24 cellular contexts compared by ENCODE assay signal in the genomic region with DNA sequence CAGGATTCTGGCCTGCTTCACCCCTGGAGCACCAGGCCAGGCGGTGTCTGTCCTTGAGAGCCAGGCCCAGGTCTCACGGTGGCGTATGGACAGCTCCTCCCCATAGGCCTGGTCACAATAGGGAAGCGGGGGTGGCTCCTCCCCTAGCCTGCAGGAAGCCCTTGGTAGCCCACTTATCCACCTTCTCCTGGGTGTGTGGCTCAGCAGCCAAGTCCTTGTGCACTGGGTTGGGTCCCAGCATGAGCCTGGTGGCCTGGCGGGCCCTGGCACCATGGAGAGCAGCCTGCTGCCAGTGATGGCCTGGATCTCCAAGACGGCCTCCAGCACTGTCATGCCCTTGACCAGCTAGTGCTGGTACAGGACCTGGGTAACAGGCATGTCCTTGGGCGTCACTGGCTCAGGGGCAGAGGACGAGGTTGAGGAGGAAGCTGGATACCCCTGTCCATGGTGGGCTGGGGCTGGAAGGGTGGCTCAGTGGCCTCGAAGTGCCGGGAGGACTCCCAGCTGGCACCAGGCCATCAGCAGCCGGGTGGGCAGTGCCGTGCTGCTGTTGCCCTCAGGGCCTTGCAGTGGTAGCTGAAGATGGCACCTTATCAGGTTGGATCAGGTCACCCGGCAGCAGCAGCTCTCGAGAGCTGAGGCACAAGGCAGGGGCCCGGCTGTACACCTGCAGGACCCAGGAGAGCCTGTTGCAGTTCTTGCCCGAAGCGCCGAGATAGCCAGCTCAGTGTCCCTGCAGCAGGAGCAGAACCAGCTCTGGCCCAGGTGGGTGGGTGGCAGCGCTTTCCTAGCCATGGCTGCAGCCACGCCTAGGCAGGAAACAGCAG. TPM values are rescaled to one million over a fixed set of nuclear protein-coding genes. Genes with fewer than 3 reads are reported as not detected.
DNase-seq lines count a peak whose midpoint lies in the region; ATAC-seq, FAIRE-seq and TF ChIP-seq lines count a peak whose summit lies in the region.
"Had no signal": no experiment of that assay in that cellular context is flagged by ENCODE, and none has a peak within 500 bp of the region (broad histone marks: within the 10 kb centered on the region; RNA-seq: fewer than 3 reads in every experiment).

No MANE protein-coding gene starts in this region.

- intact Hi-C loops in HepG2 (cut with micrococcal nuclease; ENCODE audit: unreplicated experiment) (no loop called here), right lobe of liver (cut with DNase I) (no loop called here)

- DNase-seq in HepG2 (ENCODE audit: low spot score), result no peak
- DNase-seq in right lobe of liver, result no peak
- DNase-seq in SK-N-MC (ENCODE audit: low read depth, low spot score), result no peak
- no peak for DNase-seq in endothelial cell (ENCODE audit: low spot score)
- DNase-seq in Peyer's patch, result no peak
- DNase-seq: activated CD4-positive, alpha-beta memory T cell treated with anti-CD3 and anti-CD28 coated beads for 36 hours; activated T-cell treated with anti-CD3 and anti-CD28 coated beads, Interleukin-2, amount 50 U/mL, for 4 hours; CD8-positive, alpha-beta T cell; DND-41; effector memory CD8-positive, alpha-beta T cell; natural killer cell; NCI-H1417 treated with DMSO at 0.1 percent for 48 hours; NCI-H2171; NCI-H748 treated with DMSO at 0.1 percent for 48 hours; SIG-M5 had no signal

- no peak overlapping the region for H3K4me3 Mint-ChIP-seq in endothelial cell (ENCODE audit: unreplicated experiment)
- H3K4me3 Mint-ChIP-seq: activated CD4-positive, alpha-beta memory T cell treated with anti-CD3 and anti-CD28 coated beads for 36 hours; activated naive CD4-positive, alpha-beta T cell treated with anti-CD3 and anti-CD28 coated beads, Interleukin-2, amount 50 U/mL, for 24 hours; activated T-cell treated with anti-CD3 and anti-CD28 coated beads, Interleukin-2, amount 50 U/mL, for 4 hours; CD8-positive, alpha-beta T cell; effector memory CD8-positive, alpha-beta T cell; natural killer cell; stimulated activated memory B cell treated with anti-CD40 and anti-IgM and Interleukin-4, amounts not matched to agents 10 μg/mL and 1 μg/mL and 100 μg/mL, for 72 hours; T-helper 1 cell treated with Interleukin-12 subunit alpha and Interleukin-12 subunit beta and Interleukin-4 antibody, amounts not matched to agents 30 μg/mL and 1 μg/mL, for 36 hours had no signal

- in situ Hi-C loops in HepG2 (cut with HindIII; ENCODE audit: extremely low pct_ligation_motif_present, low pct_unique_long_range_greater_than_20kb), result loop anchor here (25.0 kb wide), 1 partner anchor 436 kb away; a partner anchor contains a TSS

- H3K27ac ChIP-seq in HepG2 (ENCODE audit: extremely low read length, insufficient read depth, low read length) (no peak overlapping the region), right lobe of liver (no peak overlapping the region), SK-N-MC (0 out of 2 replicates have a peak overlapping the region, but pooled peaks have one; percentile 31), Peyer's patch (no peak overlapping the region)

- H3K27me3 Mint-ChIP-seq in endothelial cell (ENCODE audit: unreplicated experiment), result no peaks in the 10 kb centered on the region
- H3K27me3 Mint-ChIP-seq: activated CD4-positive, alpha-beta memory T cell treated with anti-CD3 and anti-CD28 coated beads for 36 hours; activated naive CD4-positive, alpha-beta T cell treated with anti-CD3 and anti-CD28 coated beads, Interleukin-2, amount 50 U/mL, for 24 hours; effector memory CD8-positive, alpha-beta T cell; stimulated activated memory B cell treated with anti-CD40 and anti-IgM and Interleukin-4, amounts not matched to agents 10 μg/mL and 1 μg/mL and 100 μg/mL, for 72 hours had no signal

- no peak for ATAC-seq in HepG2
- no peak for ATAC-seq in right lobe of liver
- no peak for ATAC-seq in HG02840 (IDR thresholded peaks at IDR 0.05; ENCODE audit: low FRiP score, unreplicated experiment)
- ATAC-seq: activated T-cell treated with anti-CD3 and anti-CD28 coated beads, Interleukin-2, amount 50 U/mL, for 4 hours; CD8-positive, alpha-beta T cell; effector memory CD8-positive, alpha-beta T cell; natural killer cell; stimulated activated memory B cell treated with anti-CD40 and anti-IgM and Interleukin-4, amounts not matched to agents 10 μg/mL and 1 μg/mL and 100 μg/mL, for 72 hours had no signal

- H3K4me3 ChIP-seq in HepG2 (replicated peaks in 1 of 3; ENCODE audit: insufficient read depth in 1 of 3, low read depth in 2 of 3, low read length in 3 of 3), result no peak overlapping the region
- H3K4me3 ChIP-seq in right lobe of liver, result no peak overlapping the region
- H3K4me3 ChIP-seq in SK-N-MC, result no peak overlapping the region
- no peak overlapping the region for H3K4me3 ChIP-seq in Peyer's patch

- WGBS in HepG2 (ENCODE audit: low lambda C conversion rate), result 100% methylated on average over 3 of the region's 20 CpGs
- no CpG with 5 or more reads among the region's 20 CpGs for WGBS in right lobe of liver (ENCODE audit: insufficient coverage, low coverage, low lambda C conversion rate, missing lambda C conversion rate)

- peaks cover 49% of the 10 kb centered on the region for H4K20me1 ChIP-seq in HepG2 (ENCODE audit: insufficient read depth, low read length)

- H3K36me3 ChIP-seq in HepG2 (replicated peaks in 1 of 2; ENCODE audit: control insufficient read depth in 1 of 2, insufficient read depth in 2 of 2, low read length in 2 of 2) (peaks cover 26 to 47% of the 10 kb centered on the region in 2 experiments), right lobe of liver (peaks cover 0 to 21% (median 5%) of the 10 kb centered on the region in 4 donors), SK-N-MC (ENCODE audit: insufficient read depth, low read length) (peaks cover 60% of the 10 kb centered on the region), Peyer's patch (peaks cover 0 to 29% (median 0%) of the 10 kb centered on the region in 3 donors)

- H3K9ac ChIP-seq in HepG2 (ENCODE audit: insufficient read depth, low read depth, low read length) (no peak overlapping the region), SK-N-MC (ENCODE audit: insufficient read length) (no peak overlapping the region)

- no peak overlapping the region for H2AFZ ChIP-seq in HepG2 (ENCODE audit: low read length)

- peaks cover 14% of the 10 kb centered on the region for H3K36me3 Mint-ChIP-seq in endothelial cell (ENCODE audit: low read depth, unreplicated experiment)
- H3K36me3 Mint-ChIP-seq: natural killer cell had no signal

- CTCF ChIA-PET in HepG2 (lab: Yijun Ruan, JAX; ENCODE audit: low intra/inter-chr PET ratio, low total read pairs), result no interaction called here

- H3K27me3 ChIP-seq in HepG2 (ENCODE audit: control insufficient read depth in 1 of 2, insufficient read depth in 2 of 2, low read length in 2 of 2), result no peaks in the 10 kb centered on the region
- H3K27me3 ChIP-seq in right lobe of liver, result no peaks in the 10 kb centered on the region
- H3K27me3 ChIP-seq in Peyer's patch, result no peaks in the 10 kb centered on the region

- H3K27ac Mint-ChIP-seq in endothelial cell (ENCODE audit: unreplicated experiment), result no peak overlapping the region
- H3K27ac Mint-ChIP-seq: activated CD4-positive, alpha-beta memory T cell treated with anti-CD3 and anti-CD28 coated beads for 36 hours; activated naive CD4-positive, alpha-beta T cell treated with anti-CD3 and anti-CD28 coated beads, Interleukin-2, amount 50 U/mL, for 24 hours; CD8-positive, alpha-beta T cell; natural killer cell; stimulated activated memory B cell treated with anti-CD40 and anti-IgM and Interleukin-4, amounts not matched to agents 10 μg/mL and 1 μg/mL and 100 μg/mL, for 72 hours; T-helper 1 cell treated with Interleukin-12 subunit alpha and Interleukin-12 subunit beta and Interleukin-4 antibody, amounts not matched to agents 30 μg/mL and 1 μg/mL, for 36 hours had no signal

- POLR2A ChIA-PET in HepG2 (lab: Yijun Ruan, JAX), result no interaction called here

- TF ChIP-seq EP300 in HepG2 (IDR thresholded peaks at IDR 0.05; ENCODE audit: low read depth in 2 of 2, low read length in 2 of 2) (no peak), HepG2 (CRISPR knock-in tag; IDR thresholded peaks at IDR 0.05; ENCODE audit: borderline replicate concordance) (no peak)

- H3K9me3 ChIP-seq in HepG2 (ENCODE audit: low read length), result no peaks in the 10 kb centered on the region
- no peaks in the 10 kb centered on the region for H3K9me3 ChIP-seq in right lobe of liver
- no peaks in the 10 kb centered on the region for H3K9me3 ChIP-seq in SK-N-MC (ENCODE audit: low read depth, low read length)
- no peaks in the 10 kb centered on the region for H3K9me3 ChIP-seq in Peyer's patch

- peaks cover 5% of the 10 kb centered on the region for H3K4me1 Mint-ChIP-seq in endothelial cell (ENCODE audit: unreplicated experiment)

- H3K4me1 ChIP-seq in HepG2 (ENCODE audit: insufficient read depth, low read length), result peaks cover 33% of the 10 kb centered on the region
- peaks cover 0 to 7% (median 0%) of the 10 kb centered on the region in 4 donors for H3K4me1 ChIP-seq in right lobe of liver
- H3K4me1 ChIP-seq in Peyer's patch, result peaks cover 0 to 16% (median 3%) of the 10 kb centered on the region in 4 donors

- H3K79me2 ChIP-seq in HepG2 (ENCODE audit: insufficient read depth, low read length), result peaks cover 28% of the 10 kb centered on the region

- no peak for TF ChIP-seq CTCF in HepG2 (CRISPR knock-in tag; IDR thresholded peaks at IDR 0.05)
- TF ChIP-seq CTCF in right lobe of liver (IDR thresholded peaks at IDR 0.05), result no peak
- no peak for TF ChIP-seq CTCF in endothelial cell (IDR thresholded peaks at IDR 0.05; ENCODE audit: unreplicated experiment)
- TF ChIP-seq CTCF in Peyer's patch (IDR thresholded peaks at IDR 0.05), result no peak

- TF ChIP-seq RAD21 in HepG2 (CRISPR knock-in tag; IDR thresholded peaks at IDR 0.05), result no peak

- H3K4me2 ChIP-seq in HepG2 (ENCODE audit: low read depth, low read length), result no peak overlapping the region

- no TSS peak for BruUV-seq in HepG2 (replicated peaks; lab: Mats Ljungman, UMichigan)

- no peak for FAIRE-seq in HepG2 (lab: Jason Lieb, UNC)
- FAIRE-seq: GM18507 had no signal

- peak in 1 of 2 experiments; percentile 13; a peak in 1 of 4 replicates for TF ChIP-seq POLR2A in HepG2 (IDR thresholded peaks at IDR 0.05; ENCODE audit: insufficient read depth in 1 of 2, low read depth in 2 of 2, low read length in 2 of 2)
- TF ChIP-seq POLR2A in right lobe of liver (IDR thresholded peaks at IDR 0.05), result no peak
- no peak for TF ChIP-seq POLR2A in Peyer's patch (IDR thresholded peaks at IDR 0.05)

- no peaks in the 10 kb centered on the region for H3K9me3 Mint-ChIP-seq in endothelial cell (ENCODE audit: unreplicated experiment)
- H3K9me3 Mint-ChIP-seq: activated CD4-positive, alpha-beta memory T cell treated with anti-CD3 and anti-CD28 coated beads for 36 hours; activated naive CD4-positive, alpha-beta T cell treated with anti-CD3 and anti-CD28 coated beads, Interleukin-2, amount 50 U/mL, for 24 hours; activated T-cell treated with anti-CD3 and anti-CD28 coated beads, Interleukin-2, amount 50 U/mL, for 4 hours; CD8-positive, alpha-beta T cell; effector memory CD8-positive, alpha-beta T cell; natural killer cell; stimulated activated memory B cell treated with anti-CD40 and anti-IgM and Interleukin-4, amounts not matched to agents 10 μg/mL and 1 μg/mL and 100 μg/mL, for 72 hours; T-helper 1 cell treated with Interleukin-12 subunit alpha and Interleukin-12 subunit beta and Interleukin-4 antibody, amounts not matched to agents 30 μg/mL and 1 μg/mL, for 36 hours had no signal

RNA-seq across cellular contexts. Expression of a gene that starts 8.1 kb away (rescaled TPM):
- not detected in 2 replicates for total RNA-seq in HepG2 (2016; rRNA removed; fragmentation: Illumina TruSeq; extraction: Trizol)
- total RNA-seq in HepG2 (2016; cell fraction: cytosol; rRNA removed; fragmentation: Illumina TruSeq; extraction: Trizol; ENCODE audit: low read depth), result not detected in 2 replicates
- not detected in 2 replicates for total RNA-seq in HepG2 (2016; cell fraction: insoluble cytoplasmic fraction; rRNA removed; fragmentation: Illumina TruSeq; extraction: Trizol)
- not detected in 2 replicates for total RNA-seq in HepG2 (2016; cell fraction: membrane; rRNA removed; fragmentation: Illumina TruSeq; extraction: Trizol)
- total RNA-seq in HepG2 (2016; cell fraction: nucleus; rRNA removed; fragmentation: Illumina TruSeq; extraction: Trizol), result not detected in 2 replicates
- 0.08 TPM in 1 of 2 replicates, not detected in the other for polyA plus RNA-seq in HepG2 (2011; rRNA removed)
- not detected in 2 replicates for polyA plus RNA-seq in HepG2 (2011; cell fraction: cytosol; rRNA removed)
- 0.11 TPM in 1 of 2 replicates, not detected in the other for polyA plus RNA-seq in HepG2 (2011; cell fraction: nucleus; rRNA removed)
- polyA plus RNA-seq in HepG2 (2012), result not detected in 2 replicates
- not detected in 2 replicates for polyA plus RNA-seq in HepG2 (2016; cell fraction: cytosol; fragmentation: Illumina TruSeq; extraction: Trizol; ENCODE audit: low read depth)
- polyA plus RNA-seq in HepG2 (2016; cell fraction: insoluble cytoplasmic fraction; fragmentation: Illumina TruSeq; extraction: Trizol; ENCODE audit: low read depth), result not detected in 2 replicates
- not detected in 2 replicates for polyA plus RNA-seq in HepG2 (2016; cell fraction: membrane; fragmentation: Illumina TruSeq; extraction: Trizol; ENCODE audit: low read depth)
- not detected in 2 replicates for polyA plus RNA-seq in HepG2 (2016; cell fraction: nucleus; fragmentation: Illumina TruSeq; extraction: Trizol; ENCODE audit: insufficient read depth, low read depth)
- polyA minus RNA-seq in HepG2 (2011; rRNA and poly(A)+ RNA removed; ENCODE audit: low replicate concordance), result not detected in 2 replicates
- not detected in 2 replicates for polyA minus RNA-seq in HepG2 (2011; cell fraction: cytosol; rRNA and poly(A)+ RNA removed)
- not detected in 2 replicates for polyA minus RNA-seq in HepG2 (2011; cell fraction: nucleus; rRNA and poly(A)+ RNA removed)
- under 1 TPM in 1 of 6 experiments, not detected in 5; 0.37 TPM for total RNA-seq in right lobe of liver
- total RNA-seq in endothelial cell (ENCODE audit: unreplicated experiment), result not detected
- total RNA-seq in Peyer's patch, result not detected
- total RNA-seq: activated CD4-positive, alpha-beta memory T cell treated with anti-CD3 and anti-CD28 coated beads for 36 hours; activated T-cell treated with anti-CD3 and anti-CD28 coated beads, Interleukin-2, amount 50 U/mL, for 4 hours; CD8-positive, alpha-beta T cell; glomerular endothelial cell; HT-29; natural killer cell; OCI-LY7 had no signal
- polyA plus RNA-seq: thymus had no signal

RNA-seq across cellular contexts. Expression of a gene that starts 25.3 kb away (rescaled TPM):
- total RNA-seq in HepG2 (2016; rRNA removed; fragmentation: Illumina TruSeq; extraction: Trizol), result not detected in 2 replicates
- not detected in 2 replicates for total RNA-seq in HepG2 (2016; cell fraction: cytosol; rRNA removed; fragmentation: Illumina TruSeq; extraction: Trizol; ENCODE audit: low read depth)
- not detected in 2 replicates for total RNA-seq in HepG2 (2016; cell fraction: insoluble cytoplasmic fraction; rRNA removed; fragmentation: Illumina TruSeq; extraction: Trizol)
- total RNA-seq in HepG2 (2016; cell fraction: membrane; rRNA removed; fragmentation: Illumina TruSeq; extraction: Trizol), result not detected in 2 replicates
- total RNA-seq in HepG2 (2016; cell fraction: nucleus; rRNA removed; fragmentation: Illumina TruSeq; extraction: Trizol), result not detected in 2 replicates
- polyA plus RNA-seq in HepG2 (2011; rRNA removed), result not detected in 2 replicates
- not detected in 2 replicates for polyA plus RNA-seq in HepG2 (2011; cell fraction: cytosol; rRNA removed)
- not detected in 2 replicates for polyA plus RNA-seq in HepG2 (2011; cell fraction: nucleus; rRNA removed)
- polyA plus RNA-seq in HepG2 (2012), result not detected in 2 replicates
- not detected in 2 replicates for polyA plus RNA-seq in HepG2 (2016; cell fraction: cytosol; fragmentation: Illumina TruSeq; extraction: Trizol; ENCODE audit: low read depth)
- not detected in 2 replicates for polyA plus RNA-seq in HepG2 (2016; cell fraction: insoluble cytoplasmic fraction; fragmentation: Illumina TruSeq; extraction: Trizol; ENCODE audit: low read depth)
- polyA plus RNA-seq in HepG2 (2016; cell fraction: membrane; fragmentation: Illumina TruSeq; extraction: Trizol; ENCODE audit: low read depth), result not detected in 2 replicates
- polyA plus RNA-seq in HepG2 (2016; cell fraction: nucleus; fragmentation: Illumina TruSeq; extraction: Trizol; ENCODE audit: insufficient read depth, low read depth), result not detected in 2 replicates
- polyA minus RNA-seq in HepG2 (2011; rRNA and poly(A)+ RNA removed; ENCODE audit: low replicate concordance), result 0.72 TPM in 1 of 2 replicates, not detected in the other
- not detected in 2 replicates for polyA minus RNA-seq in HepG2 (2011; cell fraction: cytosol; rRNA and poly(A)+ RNA removed)
- not detected in 2 replicates for polyA minus RNA-seq in HepG2 (2011; cell fraction: nucleus; rRNA and poly(A)+ RNA removed)
- total RNA-seq in right lobe of liver, result not detected
- total RNA-seq in endothelial cell (ENCODE audit: unreplicated experiment), result 2.7 TPM
- 10 to 100 TPM; 24.5 to 60.2 (median 47.3) TPM for total RNA-seq in Peyer's patch
- total RNA-seq: CD8-positive, alpha-beta T cell; glomerular endothelial cell; natural killer cell had no signal

RNA-seq across cellular contexts. Expression of a gene that starts 28.1 kb away (rescaled TPM):
- total RNA-seq in HepG2 (2016; rRNA removed; fragmentation: Illumina TruSeq; extraction: Trizol), result not detected in 2 replicates
- total RNA-seq in HepG2 (2016; cell fraction: cytosol; rRNA removed; fragmentation: Illumina TruSeq; extraction: Trizol; ENCODE audit: low read depth), result not detected in 2 replicates
- not detected in 2 replicates for total RNA-seq in HepG2 (2016; cell fraction: insoluble cytoplasmic fraction; rRNA removed; fragmentation: Illumina TruSeq; extraction: Trizol)
- total RNA-seq in HepG2 (2016; cell fraction: membrane; rRNA removed; fragmentation: Illumina TruSeq; extraction: Trizol), result not detected in 2 replicates
- total RNA-seq in HepG2 (2016; cell fraction: nucleus; rRNA removed; fragmentation: Illumina TruSeq; extraction: Trizol), result not detected in 2 replicates
- polyA plus RNA-seq in HepG2 (2011; rRNA removed), result not detected in 2 replicates
- not detected in 2 replicates for polyA plus RNA-seq in HepG2 (2011; cell fraction: cytosol; rRNA removed)
- polyA plus RNA-seq in HepG2 (2011; cell fraction: nucleus; rRNA removed), result not detected in 2 replicates
- not detected in 2 replicates for polyA plus RNA-seq in HepG2 (2012)
- not detected in 2 replicates for polyA plus RNA-seq in HepG2 (2016; cell fraction: cytosol; fragmentation: Illumina TruSeq; extraction: Trizol; ENCODE audit: low read depth)
- polyA plus RNA-seq in HepG2 (2016; cell fraction: insoluble cytoplasmic fraction; fragmentation: Illumina TruSeq; extraction: Trizol; ENCODE audit: low read depth), result not detected in 2 replicates
- polyA plus RNA-seq in HepG2 (2016; cell fraction: membrane; fragmentation: Illumina TruSeq; extraction: Trizol; ENCODE audit: low read depth), result not detected in 2 replicates
- polyA plus RNA-seq in HepG2 (2016; cell fraction: nucleus; fragmentation: Illumina TruSeq; extraction: Trizol; ENCODE audit: insufficient read depth, low read depth), result not detected in 2 replicates
- 0.16 TPM in 1 of 2 replicates, not detected in the other for polyA minus RNA-seq in HepG2 (2011; rRNA and poly(A)+ RNA removed; ENCODE audit: low replicate concordance)
- not detected in 2 replicates for polyA minus RNA-seq in HepG2 (2011; cell fraction: cytosol; rRNA and poly(A)+ RNA removed)
- polyA minus RNA-seq in HepG2 (2011; cell fraction: nucleus; rRNA and poly(A)+ RNA removed), result not detected in 2 replicates
- not detected for total RNA-seq in right lobe of liver
- total RNA-seq in endothelial cell (ENCODE audit: unreplicated experiment), result not detected
- total RNA-seq in Peyer's patch, result not detected
- total RNA-seq: activated CD4-positive, alpha-beta memory T cell treated with anti-CD3 and anti-CD28 coated beads for 36 hours; activated T-cell treated with anti-CD3 and anti-CD28 coated beads, Interleukin-2, amount 50 U/mL, for 4 hours; CD8-positive, alpha-beta T cell; glomerular endothelial cell; HT-29; natural killer cell; OCI-LY7 had no signal

RNA-seq across cellular contexts. Expression of a gene that starts 35.0 kb away (rescaled TPM):
- total RNA-seq in HepG2 (2016; rRNA removed; fragmentation: Illumina TruSeq; extraction: Trizol) (not detected in 2 replicates), right lobe of liver (not detected), endothelial cell (ENCODE audit: unreplicated experiment) (not detected), Peyer's patch (not detected)
- not detected in 2 replicates for total RNA-seq in HepG2 (2016; cell fraction: cytosol; rRNA removed; fragmentation: Illumina TruSeq; extraction: Trizol; ENCODE audit: low read depth)
- total RNA-seq in HepG2 (2016; cell fraction: insoluble cytoplasmic fraction; rRNA removed; fragmentation: Illumina TruSeq; extraction: Trizol), result not detected in 2 replicates
- total RNA-seq in HepG2 (2016; cell fraction: membrane; rRNA removed; fragmentation: Illumina TruSeq; extraction: Trizol), result not detected in 2 replicates
- total RNA-seq in HepG2 (2016; cell fraction: nucleus; rRNA removed; fragmentation: Illumina TruSeq; extraction: Trizol), result not detected in 2 replicates
- polyA plus RNA-seq in HepG2 (2011; rRNA removed), result not detected in 2 replicates
- not detected in 2 replicates for polyA plus RNA-seq in HepG2 (2011; cell fraction: cytosol; rRNA removed)
- polyA plus RNA-seq in HepG2 (2011; cell fraction: nucleus; rRNA removed), result not detected in 2 replicates
- not detected in 2 replicates for polyA plus RNA-seq in HepG2 (2012)
- not detected in 2 replicates for polyA plus RNA-seq in HepG2 (2016; cell fraction: cytosol; fragmentation: Illumina TruSeq; extraction: Trizol; ENCODE audit: low read depth)
- polyA plus RNA-seq in HepG2 (2016; cell fraction: insoluble cytoplasmic fraction; fragmentation: Illumina TruSeq; extraction: Trizol; ENCODE audit: low read depth), result not detected in 2 replicates
- not detected in 2 replicates for polyA plus RNA-seq in HepG2 (2016; cell fraction: membrane; fragmentation: Illumina TruSeq; extraction: Trizol; ENCODE audit: low read depth)
- not detected in 2 replicates for polyA plus RNA-seq in HepG2 (2016; cell fraction: nucleus; fragmentation: Illumina TruSeq; extraction: Trizol; ENCODE audit: insufficient read depth, low read depth)
- polyA minus RNA-seq in HepG2 (2011; rRNA and poly(A)+ RNA removed; ENCODE audit: low replicate concordance), result not detected in 2 replicates
- polyA minus RNA-seq in HepG2 (2011; cell fraction: cytosol; rRNA and poly(A)+ RNA removed), result not detected in 2 replicates
- polyA minus RNA-seq in HepG2 (2011; cell fraction: nucleus; rRNA and poly(A)+ RNA removed), result not detected in 2 replicates
- total RNA-seq: activated CD4-positive, alpha-beta memory T cell treated with anti-CD3 and anti-CD28 coated beads for 36 hours; activated T-cell treated with anti-CD3 and anti-CD28 coated beads, Interleukin-2, amount 50 U/mL, for 4 hours; CD8-positive, alpha-beta T cell; glomerular endothelial cell; HT-29; natural killer cell; OCI-LY7 had no signal

RNA-seq across cellular contexts. Expression of a gene that starts 56.4 kb away (rescaled TPM):
- total RNA-seq in HepG2 (2016; rRNA removed; fragmentation: Illumina TruSeq; extraction: Trizol) (not detected in 2 replicates), right lobe of liver (not detected), endothelial cell (ENCODE audit: unreplicated experiment) (not detected), Peyer's patch (1 to 10 TPM in 3 of 4 donors, not detected in 1; 1.2 to 2.4 (median 1.9) TPM)
- total RNA-seq in HepG2 (2016; cell fraction: cytosol; rRNA removed; fragmentation: Illumina TruSeq; extraction: Trizol; ENCODE audit: low read depth), result not detected in 2 replicates
- not detected in 2 replicates for total RNA-seq in HepG2 (2016; cell fraction: insoluble cytoplasmic fraction; rRNA removed; fragmentation: Illumina TruSeq; extraction: Trizol)
- total RNA-seq in HepG2 (2016; cell fraction: membrane; rRNA removed; fragmentation: Illumina TruSeq; extraction: Trizol), result not detected in 2 replicates
- total RNA-seq in HepG2 (2016; cell fraction: nucleus; rRNA removed; fragmentation: Illumina TruSeq; extraction: Trizol), result not detected in 2 replicates
- polyA plus RNA-seq in HepG2 (2011; rRNA removed), result not detected in 2 replicates
- not detected in 2 replicates for polyA plus RNA-seq in HepG2 (2011; cell fraction: cytosol; rRNA removed)
- not detected in 2 replicates for polyA plus RNA-seq in HepG2 (2011; cell fraction: nucleus; rRNA removed)
- polyA plus RNA-seq in HepG2 (2012), result not detected in 2 replicates
- polyA plus RNA-seq in HepG2 (2016; cell fraction: cytosol; fragmentation: Illumina TruSeq; extraction: Trizol; ENCODE audit: low read depth), result not detected in 2 replicates
- not detected in 2 replicates for polyA plus RNA-seq in HepG2 (2016; cell fraction: insoluble cytoplasmic fraction; fragmentation: Illumina TruSeq; extraction: Trizol; ENCODE audit: low read depth)
- polyA plus RNA-seq in HepG2 (2016; cell fraction: membrane; fragmentation: Illumina TruSeq; extraction: Trizol; ENCODE audit: low read depth), result not detected in 2 replicates
- not detected in 2 replicates for polyA plus RNA-seq in HepG2 (2016; cell fraction: nucleus; fragmentation: Illumina TruSeq; extraction: Trizol; ENCODE audit: insufficient read depth, low read depth)
- polyA minus RNA-seq in HepG2 (2011; rRNA and poly(A)+ RNA removed; ENCODE audit: low replicate concordance), result not detected in 2 replicates
- not detected in 2 replicates for polyA minus RNA-seq in HepG2 (2011; cell fraction: cytosol; rRNA and poly(A)+ RNA removed)
- polyA minus RNA-seq in HepG2 (2011; cell fraction: nucleus; rRNA and poly(A)+ RNA removed), result not detected in 2 replicates
- total RNA-seq: activated CD4-positive, alpha-beta memory T cell treated with anti-CD3 and anti-CD28 coated beads for 36 hours; activated T-cell treated with anti-CD3 and anti-CD28 coated beads, Interleukin-2, amount 50 U/mL, for 4 hours; CD8-positive, alpha-beta T cell; glomerular endothelial cell; HT-29; natural killer cell; OCI-LY7 had no signal
